10 cellular contexts compared by ENCODE assay signal in the genomic region with DNA sequence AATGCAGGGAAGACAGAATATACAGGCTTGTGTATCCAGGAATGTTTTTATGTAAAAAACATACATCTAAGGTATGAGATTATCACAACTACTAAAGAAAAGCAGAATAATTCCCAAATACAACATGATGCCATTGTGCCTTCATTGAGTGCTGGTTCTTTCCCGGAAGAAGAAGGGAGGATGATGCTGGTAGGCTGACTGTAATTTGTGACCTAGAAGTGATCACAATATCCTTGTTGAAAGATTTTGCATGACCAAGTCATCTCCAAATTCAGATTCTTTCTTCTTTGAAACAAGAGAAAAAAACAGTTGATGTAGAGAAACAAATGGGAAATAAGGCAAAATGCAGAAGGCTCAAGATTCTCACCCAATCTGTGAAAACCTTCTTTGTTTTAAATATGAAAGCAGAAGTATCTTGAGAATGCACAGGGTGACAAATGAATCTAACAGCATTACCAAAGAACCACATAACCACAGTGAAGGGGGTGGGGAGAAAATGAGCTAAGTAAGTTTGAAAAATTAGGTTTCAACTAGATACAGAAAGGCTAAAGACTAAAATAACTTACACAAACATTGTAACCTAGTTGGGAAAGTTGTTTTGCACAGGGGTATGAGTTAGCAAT. TPM values are rescaled to one million over a fixed set of nuclear protein-coding genes. Genes with fewer than 3 reads are reported as not detected.
A peak's percentile ranks its signal among the peaks of the same experiment; 100 is the strongest.
DNase-seq lines count a peak whose midpoint lies in the region; ATAC-seq and TF ChIP-seq lines count a peak whose summit lies in the region.
"Had no signal": no experiment of that assay in that cellular context is flagged by ENCODE, and none has a peak within 500 bp of the region (broad histone marks: within the 10 kb centered on the region; RNA-seq: fewer than 3 reads in every experiment).

No MANE protein-coding gene starts in this region.

- H3K9me1 ChIP-seq in IMR-90 (ENCODE audit: insufficient read depth, low read length): no peaks in the 10 kb centered on the region

- no peak overlapping the region for H3K18ac ChIP-seq in IMR-90 (ENCODE audit: low read depth, low read length)

- H3K4me3 ChIP-seq in IMR-90 (ENCODE audit: insufficient read depth, low read depth, low read length): no peak overlapping the region

- no peaks in the 10 kb centered on the region for H3K4me1 ChIP-seq in IMR-90 (ENCODE audit: control insufficient read depth, insufficient read depth, low read length)

- no peak overlapping the region for H3K56ac ChIP-seq in IMR-90 (ENCODE audit: extremely low read depth, insufficient read depth, low read length)

- H3K27ac Mint-ChIP-seq in effector memory CD8-positive, alpha-beta T cell: peak overlapping the region; percentile 15 to 81

- no peak overlapping the region for H4K91ac ChIP-seq in IMR-90 (ENCODE audit: insufficient read depth, low read depth, low read length)

- POLR2A ChIA-PET in IMR-90 (lab: Charles Lee; ENCODE audit: unreplicated experiment) (interaction anchor here (0.7 kb wide), 1 partner anchor 387 kb away, joined by 3 read pairs; no protein-coding TSS in a partner anchor), RWPE1 (lab: Yijun Ruan, JAX; ENCODE audit: low non-redundant PET) (no interaction called here)

- TF ChIP-seq CTCF in IMR-90 (conservative IDR thresholded peaks at IDR 0.05; ENCODE audit: low read depth, low read length) (no peak), RWPE1 (conservative IDR thresholded peaks at IDR 0.05; ENCODE audit: low read depth) (no peak)

- H3K27me3 ChIP-seq in IMR-90 (ENCODE audit: control insufficient read depth, insufficient read depth, low read length): no peaks in the 10 kb centered on the region

- no peaks in the 10 kb centered on the region for H3K27me3 Mint-ChIP-seq in effector memory CD8-positive, alpha-beta T cell
- H3K27me3 Mint-ChIP-seq: activated naive CD4-positive, alpha-beta T cell treated with anti-CD3 and anti-CD28 coated beads, Interleukin-2, amount 50 U/mL, for 24 hours had no signal

- intact Hi-C loops in IMR-90 (cut with micrococcal nuclease) (no loop called here), sciatic nerve (cut with DNase I) (no loop called here)

- H2BK20ac ChIP-seq in IMR-90 (ENCODE audit: low read depth, low read length): no peak overlapping the region

- H3K4me2 ChIP-seq in IMR-90 (ENCODE audit: low read depth, low read length): no peak overlapping the region

- H3K9me3 Mint-ChIP-seq in effector memory CD8-positive, alpha-beta T cell: no peaks in the 10 kb centered on the region
- H3K9me3 Mint-ChIP-seq: activated naive CD4-positive, alpha-beta T cell treated with anti-CD3 and anti-CD28 coated beads, Interleukin-2, amount 50 U/mL, for 24 hours had no signal

- H2AK5ac ChIP-seq in IMR-90 (ENCODE audit: low read depth, low read length): no peak overlapping the region

- H4K20me1 ChIP-seq in IMR-90 (ENCODE audit: insufficient read depth, low read length): no peaks in the 10 kb centered on the region

- DNase-seq in IMR-90 (peak; percentile 10), RWPE1 (ENCODE audit: low spot score) (no peak), sciatic nerve (ENCODE audit: low spot score) (no peak), D341Med (ENCODE audit: low spot score) (no peak), ACHN (no peak)
- peak; percentile 29 to 38 (median 33) for DNase-seq in effector memory CD8-positive, alpha-beta T cell

- TF ChIP-seq POLR2A in IMR-90 (IDR thresholded peaks at IDR 0.05; ENCODE audit: low read depth, low read length): no peak

- WGBS in IMR-90 (ENCODE audit: extremely low coverage in 2 of 2, insufficient read length in 1 of 2), 2 experiments: no CpG with 5 or more reads among the region's 1 CpG

- no peaks in the 10 kb centered on the region for H3K79me1 ChIP-seq in IMR-90 (ENCODE audit: low read depth in 1 of 2, low read length in 2 of 2)

- CTCF ChIA-PET in IMR-90 (lab: Yijun Ruan, JAX) (no interaction called here), RWPE1 (lab: Yijun Ruan, JAX) (no interaction called here)

- no peak overlapping the region for H2AFZ ChIP-seq in IMR-90 (replicated peaks; ENCODE audit: low read length, poor library complexity)

- H3K4me3 Mint-ChIP-seq in effector memory CD8-positive, alpha-beta T cell: peak overlapping the region in 1 of 2 donors; percentile 54
- H3K4me3 Mint-ChIP-seq: activated naive CD4-positive, alpha-beta T cell treated with anti-CD3 and anti-CD28 coated beads, Interleukin-2, amount 50 U/mL, for 24 hours had no signal

- no peak overlapping the region for H3K23ac ChIP-seq in IMR-90 (ENCODE audit: low read depth, low read length)

- H3K9me3 ChIP-seq in IMR-90 (ENCODE audit: control insufficient read depth, insufficient read depth, low read length): no peaks in the 10 kb centered on the region

- H3K27ac ChIP-seq in IMR-90 (ENCODE audit: insufficient read depth, low read length): no peak overlapping the region
- H3K27ac ChIP-seq in RWPE1: no peak overlapping the region

- dilution Hi-C loops in IMR-90 (cut with HindIII; ENCODE audit: low sequenced_read_pairs, unreplicated experiment): no loop called here

- H3K36me3 Mint-ChIP-seq in effector memory CD8-positive, alpha-beta T cell (ENCODE audit: insufficient read depth): peaks cover 21% of the 10 kb centered on the region

- BruUV-seq in IMR-90 (replicated peaks; lab: Mats Ljungman, UMichigan): no TSS peak

- H3K4ac ChIP-seq in IMR-90 (ENCODE audit: low read depth, low read length): no peak overlapping the region

- ATAC-seq in GM18499 (IDR thresholded peaks at IDR 0.05; ENCODE audit: insufficient read depth, unreplicated experiment) (peak; percentile 62), GM21717 (IDR thresholded peaks at IDR 0.05; ENCODE audit: unreplicated experiment) (peak; percentile 82), IMR-90 (ENCODE audit: low read depth) (no peak), sciatic nerve (no peak)
- peak; percentile 96 for ATAC-seq in effector memory CD8-positive, alpha-beta T cell (replicated peaks)

- H4K8ac ChIP-seq in IMR-90 (ENCODE audit: low read depth in 2 of 2, low read length in 2 of 2): no peak overlapping the region

- no peak overlapping the region for H3K9ac ChIP-seq in IMR-90 (ENCODE audit: low read depth, low read length)

- no peak overlapping the region for H2AK9ac ChIP-seq in IMR-90 (replicated peaks; ENCODE audit: low read depth, low read length, poor library complexity)

- H2BK15ac ChIP-seq in IMR-90 (ENCODE audit: low read depth, low read length): no peak overlapping the region

- no peak for TF ChIP-seq RAD21 in IMR-90 (IDR thresholded peaks at IDR 0.05; ENCODE audit: low read length)

- H2BK120ac ChIP-seq in IMR-90 (ENCODE audit: low read depth, low read length): no peak overlapping the region

- no peak overlapping the region for H4K5ac ChIP-seq in IMR-90 (ENCODE audit: low read depth, low read length)

- H3K14ac ChIP-seq in IMR-90 (replicated peaks; ENCODE audit: low read depth, low read length): no peak overlapping the region

- no peak overlapping the region for H2BK5ac ChIP-seq in IMR-90 (ENCODE audit: low read depth, low read length, poor library complexity, severe bottlenecking)

- H3K4me1 Mint-ChIP-seq in effector memory CD8-positive, alpha-beta T cell (ENCODE audit: low read depth in 2 of 2): peaks cover 12 to 23% of the 10 kb centered on the region in 2 donors

- peaks cover 4% of the 10 kb centered on the region; the same call in 1 of the 2 replicates for H3K36me3 ChIP-seq in IMR-90 (ENCODE audit: control insufficient read depth, insufficient read depth, low read length)

- in situ Hi-C loops in IMR-90 (cut with MboI; ENCODE audit: low sequenced_read_pairs): no loop called here
- in situ Hi-C loops in ACHN (cut with HindIII; ENCODE audit: low pct_ligation_motif_present, low pct_unique_long_range_greater_than_20kb, low sequenced_read_pairs): no loop called here

TF ChIP-seq in IMR-90, 13 proteins besides CTCF, POLR2A, EP300 and RAD21 (continues in another document):
- no peak for TF ChIP-seq MAZ (IDR thresholded peaks at IDR 0.05; ENCODE audit: borderline replicate concordance, low read depth, low read length)
- TF ChIP-seq MAFK (IDR thresholded peaks at IDR 0.05; ENCODE audit: low read depth, low read length): no peak
- TF ChIP-seq ELK1 (IDR thresholded peaks at IDR 0.05; ENCODE audit: borderline replicate concordance, low read depth, low read length): no peak
- TF ChIP-seq RFX5 (IDR thresholded peaks at IDR 0.05; ENCODE audit: low read depth, low read length): no peak
- no peak for TF ChIP-seq RCOR1 (IDR thresholded peaks at IDR 0.05; ENCODE audit: insufficient replicate concordance, low read length)
- TF ChIP-seq MXI1 (IDR thresholded peaks at IDR 0.05; ENCODE audit: borderline replicate concordance, low read depth, low read length): no peak
- TF ChIP-seq FOS (IDR thresholded peaks at IDR 0.05; ENCODE audit: low read depth, low read length): no peak
- TF ChIP-seq CEBPB (IDR thresholded peaks at IDR 0.05; ENCODE audit: low read depth, low read length): no peak
- TF ChIP-seq SMC3 (IDR thresholded peaks at IDR 0.05; ENCODE audit: low read depth, low read length): no peak
- TF ChIP-seq CHD1 (IDR thresholded peaks at IDR 0.05; ENCODE audit: low read depth, low read length): no peak

RNA-seq across cellular contexts. Expression of gene MRE11, which starts 20.4 kb away (rescaled TPM):
- total RNA-seq in IMR-90 (2012; rRNA removed): 15.6 and 22.2 TPM in 2 replicates
- polyA plus RNA-seq in IMR-90 (2012; rRNA removed): 7.6 and 9.0 TPM in 2 replicates
- 0.40 and 0.92 TPM in 2 replicates for polyA plus RNA-seq in IMR-90 (2012; cell fraction: cytosol; rRNA removed)
- polyA plus RNA-seq in IMR-90 (2012; cell fraction: nucleus; rRNA removed; ENCODE audit: low replicate concordance): 2.5 and 23.8 TPM in 2 replicates
- total RNA-seq in sciatic nerve: 30.7 TPM

RNA-seq across cellular contexts. Expression of gene ANKRD49, which starts 20.5 kb away (rescaled TPM):
- total RNA-seq in IMR-90 (2012; rRNA removed) (10.4 and 15.8 TPM in 2 replicates), sciatic nerve (14.1 TPM)
- polyA plus RNA-seq in IMR-90 (2012; rRNA removed): 6.5 and 7.2 TPM in 2 replicates
- 1.1 TPM in 2 replicates for polyA plus RNA-seq in IMR-90 (2012; cell fraction: cytosol; rRNA removed)
- 2.7 and 20.9 TPM in 2 replicates for polyA plus RNA-seq in IMR-90 (2012; cell fraction: nucleus; rRNA removed; ENCODE audit: low replicate concordance)

RNA-seq across cellular contexts. Expression of gene C11orf97, which starts 39.0 kb away (rescaled TPM):
- total RNA-seq in IMR-90 (2012; rRNA removed) (not detected in 2 replicates), sciatic nerve (not detected)
- polyA plus RNA-seq in IMR-90 (2012; rRNA removed): not detected in 2 replicates
- polyA plus RNA-seq in IMR-90 (2012; cell fraction: cytosol; rRNA removed): not detected in 2 replicates
- polyA plus RNA-seq in IMR-90 (2012; cell fraction: nucleus; rRNA removed; ENCODE audit: low replicate concordance): not detected in 2 replicates
- total RNA-seq: pulmonary artery endothelial cell had no signal

Comparison
In these comparisons a context has a peak if more than half of its experiments do, and no peak if none do; other contexts are left out.
1. ATAC-seq: peak in GM18499 (single experiment), GM21717 (single experiment) and effector memory CD8-positive, alpha-beta T cell (single experiment); none in IMR-90 (single experiment) and sciatic nerve (single experiment).
2. DNase-seq: peak in IMR-90 (single experiment) and effector memory CD8-positive, alpha-beta T cell (3 of 3); none in RWPE1 (single experiment), sciatic nerve (single experiment), D341Med (single experiment) and ACHN (single experiment).